Comparison of ENCODE assay signal across 26 cellular contexts in the genomic region with DNA sequence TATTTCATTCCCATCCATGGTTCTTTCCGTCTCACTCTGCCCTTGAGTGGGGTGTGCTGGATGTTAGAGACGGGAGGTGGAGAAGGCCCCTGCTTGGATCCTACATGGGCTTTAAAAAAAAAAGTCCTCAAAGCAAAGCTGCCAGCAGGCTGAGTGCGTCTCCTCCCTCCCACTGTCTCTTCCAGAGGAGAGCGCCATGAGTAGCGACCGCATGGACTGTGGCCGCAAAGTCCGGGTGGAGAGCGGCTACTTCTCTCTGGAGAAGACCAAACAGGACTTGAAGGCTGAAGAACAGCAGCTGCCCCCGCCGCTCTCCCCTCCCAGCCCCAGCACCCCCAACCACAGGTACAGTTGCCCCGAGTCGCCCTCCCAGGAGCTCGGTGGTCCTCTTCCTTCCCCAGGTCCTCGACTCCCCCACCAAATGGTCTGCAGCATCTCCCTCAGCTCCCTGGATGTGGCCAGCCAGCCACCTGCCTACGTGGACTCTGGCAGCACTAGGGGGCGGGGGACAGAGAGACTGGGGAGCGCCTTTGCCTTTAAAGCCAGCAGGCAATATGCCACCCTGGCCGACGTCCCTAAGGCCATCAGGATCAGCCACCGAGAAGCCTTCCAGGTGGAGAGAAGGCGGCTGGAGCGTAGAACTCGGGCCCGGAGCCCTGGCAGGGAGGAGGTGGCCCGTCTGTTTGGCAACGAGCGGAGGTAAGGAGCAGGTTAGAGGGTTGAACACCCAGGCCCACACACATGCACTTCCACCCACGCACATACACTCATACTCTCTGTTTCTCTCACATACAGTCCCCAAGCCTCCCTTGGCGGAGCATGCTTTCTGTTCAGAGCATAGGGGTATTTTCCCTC.
DNase-seq lines count a peak whose midpoint lies in the region; ATAC-seq, FAIRE-seq and TF ChIP-seq lines count a peak whose summit lies in the region.
"Had no signal": no experiment of that assay in that cellular context is flagged by ENCODE, and none has a peak within 500 bp of the region (broad histone marks: within the 10 kb centered on the region; RNA-seq: fewer than 3 reads in every experiment).

No MANE protein-coding gene starts in this region.

- TF ChIP-seq EP300 in HepG2 (IDR thresholded peaks at IDR 0.05; ENCODE audit: low read depth in 2 of 2, low read length in 2 of 2), result no peak
- TF ChIP-seq EP300 in HepG2 (CRISPR knock-in tag; IDR thresholded peaks at IDR 0.05; ENCODE audit: borderline replicate concordance), result no peak
- no peak for TF ChIP-seq EP300 in tibial nerve (IDR thresholded peaks at IDR 0.05)

- H3K4me2 ChIP-seq in HepG2 (ENCODE audit: low read depth, low read length), result no peak overlapping the region

- ATAC-seq in right lobe of liver (peak in 1 of 4 donors; percentile 13), HepG2 (no peak), HG02852 (IDR thresholded peaks at IDR 0.05; ENCODE audit: unreplicated experiment) (peak; percentile 79)
- ATAC-seq: CD8-positive, alpha-beta T cell; K562; Panc1 had no signal

- CTCF ChIA-PET in HepG2 (lab: Yijun Ruan, JAX; ENCODE audit: low intra/inter-chr PET ratio, low total read pairs), result no interaction called here

- no peaks in the 10 kb centered on the region for H3K27me3 Mint-ChIP-seq in chondrocyte (ENCODE audit: low read depth)

- FAIRE-seq in HepG2 (lab: Jason Lieb, UNC), result no peak
- FAIRE-seq: bronchial epithelial cell, GM18507, H1, K562 had no signal

- H3K4me1 Mint-ChIP-seq in chondrocyte (ENCODE audit: low read depth), result peaks cover 26% of the 10 kb centered on the region

- BruUV-seq in HepG2 (replicated peaks; lab: Mats Ljungman, UMichigan), result no TSS peak

- H3K9me3 Mint-ChIP-seq in chondrocyte (ENCODE audit: low read depth), result no peaks in the 10 kb centered on the region
- H3K9me3 Mint-ChIP-seq: CD8-positive, alpha-beta T cell; nephron; T-helper 2 cell treated with Interferon-gamma antibody and Interleukin-4, amounts not matched to agents 5 μg/mL and 100 μg/mL, for 36 hours had no signal

- TF ChIP-seq CTCF in right lobe of liver (IDR thresholded peaks at IDR 0.05) (no peak), HepG2 (CRISPR knock-in tag; IDR thresholded peaks at IDR 0.05) (no peak), chondrocyte (IDR thresholded peaks at IDR 0.05) (no peak), tibial nerve (IDR thresholded peaks at IDR 0.05) (no peak)

- H3K4me3 ChIP-seq in right lobe of liver, result no peak overlapping the region
- no peak overlapping the region for H3K4me3 ChIP-seq in HepG2 (replicated peaks in 1 of 3; ENCODE audit: insufficient read depth in 1 of 3, low read depth in 2 of 3, low read length in 3 of 3)
- H3K4me3 ChIP-seq in tibial nerve, result no peak overlapping the region
- H3K4me3 ChIP-seq: K562, prostate gland, SK-N-MC, thoracic aorta had no signal

- H3K9me3 ChIP-seq in right lobe of liver (no peaks in the 10 kb centered on the region), HepG2 (ENCODE audit: low read length) (no peaks in the 10 kb centered on the region), tibial nerve (no peaks in the 10 kb centered on the region)
- H3K9me3 ChIP-seq: prostate gland, thoracic aorta had no signal

- H4K20me1 ChIP-seq in HepG2 (ENCODE audit: insufficient read depth, low read length), result no peaks in the 10 kb centered on the region

- H3K36me3 Mint-ChIP-seq in chondrocyte (ENCODE audit: low read depth), result peaks cover 22% of the 10 kb centered on the region

- H2AFZ ChIP-seq in HepG2 (ENCODE audit: low read length), result no peak overlapping the region

- in situ Hi-C loops in HepG2 (cut with HindIII; ENCODE audit: extremely low pct_ligation_motif_present, low pct_unique_long_range_greater_than_20kb), result no loop called here

- intact Hi-C loops in right lobe of liver (cut with DNase I), result no loop called here
- intact Hi-C loops in HepG2 (cut with micrococcal nuclease; ENCODE audit: unreplicated experiment), result no loop called here

- no peak overlapping the region for H3K4me3 Mint-ChIP-seq in chondrocyte (ENCODE audit: unreplicated experiment)
- H3K4me3 Mint-ChIP-seq: CD8-positive, alpha-beta T cell; nephron; T-helper 2 cell treated with Interferon-gamma antibody and Interleukin-4, amounts not matched to agents 5 μg/mL and 100 μg/mL, for 36 hours had no signal

- no peak overlapping the region for H3K9ac ChIP-seq in HepG2 (ENCODE audit: insufficient read depth, low read depth, low read length)

- TF ChIP-seq POLR2A in right lobe of liver (IDR thresholded peaks at IDR 0.05) (no peak), HepG2 (IDR thresholded peaks at IDR 0.05; ENCODE audit: insufficient read depth in 1 of 2, low read depth in 2 of 2, low read length in 2 of 2) (no peak), tibial nerve (IDR thresholded peaks at IDR 0.05) (no peak)

- no peaks in the 10 kb centered on the region for H3K4me1 ChIP-seq in right lobe of liver
- no peaks in the 10 kb centered on the region for H3K4me1 ChIP-seq in HepG2 (ENCODE audit: insufficient read depth, low read length)
- H3K4me1 ChIP-seq in tibial nerve, result peaks cover 0 to 24% (median 4%) of the 10 kb centered on the region in 4 donors
- H3K4me1 ChIP-seq: prostate gland had no signal

- peaks cover 0 to 66% (median 19%) of the 10 kb centered on the region in 4 donors for H3K36me3 ChIP-seq in right lobe of liver
- peaks cover 21 to 40% of the 10 kb centered on the region in 2 experiments for H3K36me3 ChIP-seq in HepG2 (replicated peaks in 1 of 2; ENCODE audit: control insufficient read depth in 1 of 2, insufficient read depth in 2 of 2, low read length in 2 of 2)
- peaks cover 0 to 99% (median 16%) of the 10 kb centered on the region in 3 donors for H3K36me3 ChIP-seq in tibial nerve

- H3K27ac ChIP-seq in right lobe of liver, result no peak overlapping the region
- no peak overlapping the region for H3K27ac ChIP-seq in HepG2 (ENCODE audit: extremely low read length, insufficient read depth, low read length)
- no peak overlapping the region for H3K27ac ChIP-seq in tibial nerve
- H3K27ac ChIP-seq: prostate gland, SK-N-MC, thoracic aorta had no signal

- peak in 2 of 3 donors; percentile 19 to 55 for DNase-seq in right lobe of liver
- DNase-seq in HepG2 (ENCODE audit: low spot score), result no peak
- peak; percentile 83 for DNase-seq in chondrocyte (ENCODE audit: low spot score)
- DNase-seq in tibial nerve (ENCODE audit: low spot score in 2 of 2), result no peak
- no peak for DNase-seq in NCI-H2107 (lab: John Stamatoyannopoulos, UW)
- DNase-seq in epidermal melanocyte (ENCODE audit: insufficient read length, low spot score), result no peak
- DNase-seq: activated CD4-positive, CD25-positive, alpha-beta regulatory T cell; activated effector memory CD4-positive, alpha-beta T cell treated with Interleukin-2 at 50 U/mL for 16 hours; CD8-positive, alpha-beta T cell; DMS53; foreskin melanocyte; kidney glomerular epithelial cell; NCI-H187; NCI-H345; stimulated activated CD8-positive, alpha-beta memory T cell treated with anti-CD3 and anti-CD28 coated beads, Interleukin-4, amount 100 ng/mL, for 48 hours had no signal

- no peak overlapping the region for H3K27ac Mint-ChIP-seq in chondrocyte (ENCODE audit: unreplicated experiment)
- H3K27ac Mint-ChIP-seq: CD8-positive, alpha-beta T cell; nephron; T-helper 2 cell treated with Interferon-gamma antibody and Interleukin-4, amounts not matched to agents 5 μg/mL and 100 μg/mL, for 36 hours had no signal

- no CpG with 5 or more reads among the region's 30 CpGs for WGBS in right lobe of liver (ENCODE audit: insufficient coverage, low coverage, low lambda C conversion rate, missing lambda C conversion rate)
- WGBS in HepG2 (ENCODE audit: low lambda C conversion rate), result 98% methylated on average over 24 of the region's 30 CpGs
- 80% methylated on average over 27 to 28 of the region's 30 CpGs for WGBS in tibial nerve, 2 donors

- no peak for TF ChIP-seq RAD21 in HepG2 (CRISPR knock-in tag; IDR thresholded peaks at IDR 0.05)

- POLR2A ChIA-PET in HepG2 (lab: Yijun Ruan, JAX), result no interaction called here

- no peaks in the 10 kb centered on the region for H3K27me3 ChIP-seq in right lobe of liver
- H3K27me3 ChIP-seq in HepG2 (ENCODE audit: control insufficient read depth in 1 of 2, insufficient read depth in 2 of 2, low read length in 2 of 2), result no peaks in the 10 kb centered on the region
- no peaks in the 10 kb centered on the region for H3K27me3 ChIP-seq in tibial nerve

- H3K79me2 ChIP-seq in HepG2 (ENCODE audit: insufficient read depth, low read length), result no peaks in the 10 kb centered on the region

TF ChIP-seq in HepG2, 621 proteins besides CTCF, POLR2A, EP300 and RAD21 (continues in another document):
- TF ChIP-seq GZF1 (CRISPR knock-in tag; IDR thresholded peaks at IDR 0.05) (no peak), TAF15 (IDR thresholded peaks at IDR 0.05; ENCODE audit: low read depth, low read length, poor library complexity, severe bottlenecking) (no peak), ZNF678 (CRISPR knock-in tag; IDR thresholded peaks at IDR 0.05) (no peak), BRCA1 (CRISPR knock-in tag; IDR thresholded peaks at IDR 0.05) (no peak), GATAD2A (CRISPR knock-in tag; IDR thresholded peaks at IDR 0.05) (no peak)
- TF ChIP-seq, protein P1, sequence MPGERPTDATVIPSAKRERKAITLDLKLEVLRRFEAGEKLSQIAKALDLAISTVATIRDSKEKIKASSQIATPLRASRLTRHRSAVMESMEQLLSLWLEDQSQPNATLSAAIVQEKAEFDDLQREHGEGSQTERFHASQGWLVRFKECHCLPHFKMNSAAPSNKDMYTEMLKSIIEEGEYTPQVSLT (CRISPR knock-in tag; IDR thresholded peaks at IDR 0.05; ENCODE audit: borderline replicate concordance, low read depth), result no peak
- TF ChIP-seq, protein P2, sequence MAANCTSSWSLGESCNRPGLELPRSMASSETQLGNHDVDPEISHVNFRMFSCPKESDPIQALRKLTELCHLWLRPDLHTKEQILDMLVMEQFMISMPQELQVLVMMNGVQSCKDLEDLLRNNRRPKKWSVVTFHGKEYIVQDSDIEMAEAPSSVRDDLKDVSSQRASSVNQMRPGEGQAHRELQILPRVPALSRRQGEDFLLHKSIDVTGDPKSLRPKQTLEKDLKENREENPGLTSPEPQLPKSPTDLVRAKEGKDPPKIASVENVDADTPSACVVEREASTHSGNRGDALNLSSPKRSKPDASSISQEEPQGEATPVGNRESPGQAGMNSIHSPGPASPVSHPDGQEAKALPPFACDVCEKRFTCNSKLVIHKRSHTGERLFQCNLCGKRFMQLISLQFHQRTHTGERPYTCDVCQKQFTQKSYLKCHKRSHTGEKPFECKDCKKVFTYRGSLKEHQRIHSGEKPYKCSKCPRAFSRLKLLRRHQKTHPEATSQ (CRISPR knock-in tag; IDR thresholded peaks at IDR 0.05; ENCODE audit: borderline replicate concordance), result no peak

Comparison
In these comparisons a context has a peak if more than half of its experiments do, and no peak if none do; other contexts are left out.
1. DNase-seq: peak in right lobe of liver (2 of 3) and chondrocyte (single experiment); none in HepG2 (single experiment), tibial nerve (0 of 2), NCI-H2107 (single experiment) and epidermal melanocyte (single experiment).